ENCODE assay signal across 17 cellular contexts in the genomic region with DNA sequence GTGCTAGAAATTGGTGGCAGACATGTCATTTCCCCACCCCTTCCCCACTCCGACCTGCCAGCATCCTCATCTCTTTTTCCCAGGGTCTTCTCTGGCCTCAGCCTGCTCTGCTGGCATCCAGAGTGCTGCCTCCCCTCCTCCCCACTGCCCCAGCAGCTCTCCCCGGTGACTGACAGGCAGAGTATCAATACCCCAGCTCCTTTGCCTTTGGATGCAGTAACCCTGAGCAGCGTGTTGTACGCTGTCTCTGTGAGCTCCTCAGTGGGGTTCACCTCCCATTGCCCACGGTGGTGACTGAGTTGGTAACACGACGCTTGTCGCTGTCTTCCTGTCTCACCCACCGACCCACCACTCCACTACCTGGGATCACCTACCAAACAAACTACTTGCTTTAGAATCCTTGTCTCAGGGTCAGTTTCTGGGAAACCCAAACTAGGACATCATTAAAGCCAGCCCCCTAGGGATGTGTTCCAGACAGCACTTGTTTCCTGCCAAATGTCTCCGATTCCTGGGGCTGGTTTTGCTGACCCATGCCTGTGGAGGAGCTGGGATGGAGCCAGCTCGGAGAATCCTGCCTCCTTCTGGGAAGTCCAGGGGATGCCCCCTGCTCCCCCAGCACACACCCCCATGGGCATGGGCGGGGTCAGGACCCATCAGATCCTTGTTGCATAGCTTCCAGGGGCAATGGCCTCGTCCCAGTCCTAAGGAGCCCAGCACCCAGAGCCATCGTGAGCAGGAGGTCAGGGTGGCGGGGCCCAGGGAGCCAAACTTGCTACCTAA. TPM values are rescaled to one million over a fixed set of nuclear protein-coding genes. Genes with fewer than 3 reads are reported as not detected.
DNase-seq lines count a peak whose midpoint lies in the region; ATAC-seq and TF ChIP-seq lines count a peak whose summit lies in the region.
"Had no signal": no experiment of that assay in that cellular context is flagged by ENCODE, and none has a peak within 500 bp of the region (broad histone marks: within the 10 kb centered on the region; RNA-seq: fewer than 3 reads in every experiment).

No MANE protein-coding gene starts in this region.

- peak overlapping the region; percentile 41 for H3K27ac Mint-ChIP-seq in activated CD4-positive, alpha-beta T cell treated with anti-CD3 and anti-CD28 coated beads, Interleukin-2, amount 10 ng/mL, durations not matched to agents 7 days and 5 days
- peak overlapping the region in 7 of 9 donors; percentile 7 to 78 (median 56) for H3K27ac Mint-ChIP-seq in naive thymus-derived CD4-positive, alpha-beta T cell

- H3K4me3 Mint-ChIP-seq in activated CD4-positive, alpha-beta T cell treated with anti-CD3 and anti-CD28 coated beads, Interleukin-2, amount 10 ng/mL, durations not matched to agents 7 days and 5 days, result no peak overlapping the region
- no peak overlapping the region for H3K4me3 Mint-ChIP-seq in naive thymus-derived CD4-positive, alpha-beta T cell

- in situ Hi-C loops in gastrocnemius medialis (cut with MboI; ENCODE audit: low sequenced_read_pairs in 4 of 4), result loop anchor here in 1 of 4 donors (5.0 kb wide), 1 partner anchor 33 kb away; no protein-coding TSS in a partner anchor

- CTCF ChIA-PET in activated CD4-positive, alpha-beta T cell treated with anti-CD3 and anti-CD28 coated beads, Interleukin-2, amount 10 ng/mL, durations not matched to agents 7 days and 5 days (lab: Charles Lee), result interaction anchor here (0.7 to 1.3 kb wide), 2 partner anchors 9 to 35 kb away, joined by 3 to 4 read pairs; no protein-coding TSS in a partner anchor
- CTCF ChIA-PET in naive thymus-derived CD4-positive, alpha-beta T cell (lab: Charles Lee), result interaction anchor here (0.6 kb wide), 1 partner anchor 53 kb away, joined by 3 read pairs; no protein-coding TSS in a partner anchor

- H3K36me3 ChIP-seq in naive thymus-derived CD4-positive, alpha-beta T cell (ENCODE audit: control insufficient read depth in 2 of 3, insufficient read depth in 3 of 3, low read length in 3 of 3), result no peaks in the 10 kb centered on the region
- no peaks in the 10 kb centered on the region for H3K36me3 ChIP-seq in gastrocnemius medialis
- H3K36me3 ChIP-seq: MG63 had no signal

- H3K27me3 Mint-ChIP-seq in activated CD4-positive, alpha-beta T cell treated with anti-CD3 and anti-CD28 coated beads, Interleukin-2, amount 10 ng/mL, durations not matched to agents 7 days and 5 days, result no peaks in the 10 kb centered on the region
- H3K27me3 Mint-ChIP-seq in naive thymus-derived CD4-positive, alpha-beta T cell, result peaks cover 0 to under 1% (median 0%) of the 10 kb centered on the region in 5 donors

- H3K9me3 ChIP-seq in naive thymus-derived CD4-positive, alpha-beta T cell (ENCODE audit: control insufficient read depth in 2 of 3, low read length in 3 of 3), result no peaks in the 10 kb centered on the region
- no peaks in the 10 kb centered on the region for H3K9me3 ChIP-seq in gastrocnemius medialis
- H3K9me3 ChIP-seq: MG63 had no signal

- H3K4me1 ChIP-seq in naive thymus-derived CD4-positive, alpha-beta T cell (ENCODE audit: control insufficient read depth in 2 of 2, insufficient read depth in 2 of 2, low read length in 2 of 2), result peaks cover 14 to 16% of the 10 kb centered on the region in 2 donors
- peaks cover 25 to 27% of the 10 kb centered on the region in 2 donors for H3K4me1 ChIP-seq in gastrocnemius medialis

- no peaks in the 10 kb centered on the region for H3K36me3 Mint-ChIP-seq in activated CD4-positive, alpha-beta T cell treated with anti-CD3 and anti-CD28 coated beads, Interleukin-2, amount 10 ng/mL, durations not matched to agents 7 days and 5 days (ENCODE audit: low read depth)
- no peaks in the 10 kb centered on the region for H3K36me3 Mint-ChIP-seq in naive thymus-derived CD4-positive, alpha-beta T cell

- TF ChIP-seq POLR2A in gastrocnemius medialis (IDR thresholded peaks at IDR 0.05), result no peak

- H3K27me3 ChIP-seq in naive thymus-derived CD4-positive, alpha-beta T cell (ENCODE audit: control insufficient read depth in 2 of 2, insufficient read depth in 2 of 2, low read length in 2 of 2), result no peaks in the 10 kb centered on the region
- no peaks in the 10 kb centered on the region for H3K27me3 ChIP-seq in gastrocnemius medialis

- no peak for TF ChIP-seq CTCF in gastrocnemius medialis (IDR thresholded peaks at IDR 0.05 in 4 of 5, conservative IDR thresholded peaks at IDR 0.05 in 1 of 5)

- no peak for DNase-seq in activated CD4-positive, alpha-beta T cell treated with anti-CD3 and anti-CD28 coated beads, Interleukin-2, amount 10 ng/mL, durations not matched to agents 7 days and 5 days
- no peak for DNase-seq in activated CD4-positive, alpha-beta T cell treated with anti-CD3 and anti-CD28 coated beads, Interleukin-2, amount 50 U/mL, for 4 hours
- DNase-seq in naive thymus-derived CD4-positive, alpha-beta T cell, result no peak
- no peak for DNase-seq in gastrocnemius medialis
- DNase-seq in stimulated activated CD4-positive, alpha-beta T cell treated with anti-CD3 and anti-CD28 coated beads, Interleukin-12 subunit alpha, Interleukin-12 subunit beta, amount 100 ng/mL, for 4 hours, result no peak
- DNase-seq in NCI-H446 (lab: John Stamatoyannopoulos, UW), result no peak
- DNase-seq in NCI-H1092 (lab: John Stamatoyannopoulos, UW), result no peak
- DNase-seq: MG63, NCI-H1417, NCI-H1930, NCI-H2171, NCI-H82, SHP77 had no signal

- intact Hi-C loops in naive thymus-derived CD4-positive, alpha-beta T cell (cut with micrococcal nuclease), result no loop called here
- intact Hi-C loops in gastrocnemius medialis (cut with DNase I; ENCODE audit: low total_unique reads), result no loop called here

- no peak overlapping the region for H3K27ac ChIP-seq in naive thymus-derived CD4-positive, alpha-beta T cell (ENCODE audit: low read depth, low read length)
- peak overlapping the region; percentile 41 to 75 (median 67) for H3K27ac ChIP-seq in gastrocnemius medialis
- H3K27ac ChIP-seq: 22Rv1, C4-2B had no signal

- no peaks in the 10 kb centered on the region for H3K9me3 Mint-ChIP-seq in activated CD4-positive, alpha-beta T cell treated with anti-CD3 and anti-CD28 coated beads, Interleukin-2, amount 10 ng/mL, durations not matched to agents 7 days and 5 days
- H3K9me3 Mint-ChIP-seq in naive thymus-derived CD4-positive, alpha-beta T cell, result peaks cover 0 to 3% (median 0%) of the 10 kb centered on the region in 11 donors

- POLR2A ChIA-PET in activated CD4-positive, alpha-beta T cell treated with anti-CD3 and anti-CD28 coated beads, Interleukin-2, amount 10 ng/mL, durations not matched to agents 7 days and 5 days (lab: Charles Lee), result no interaction called here
- POLR2A ChIA-PET in naive thymus-derived CD4-positive, alpha-beta T cell (lab: Charles Lee), result interaction anchor here (1.5 to 11.9 kb wide), 2 partner anchors 9 to 30 kb away, joined by 4 to 174 read pairs; partner anchors contain the start of gene SBK1

- ATAC-seq in SK-N-SH treated with all-trans-retinoic acid at 6 μM for 48 hours, result peak; percentile 44; the same call in 2 of the 3 replicates
- no peak for ATAC-seq in naive thymus-derived CD4-positive, alpha-beta T cell
- peak in 1 of 2 donors; percentile 35 for ATAC-seq in gastrocnemius medialis
- ATAC-seq: GM12878 had no signal

- H3K4me1 Mint-ChIP-seq in activated CD4-positive, alpha-beta T cell treated with anti-CD3 and anti-CD28 coated beads, Interleukin-2, amount 10 ng/mL, durations not matched to agents 7 days and 5 days, result peaks cover 28% of the 10 kb centered on the region
- H3K4me1 Mint-ChIP-seq in naive thymus-derived CD4-positive, alpha-beta T cell, result peaks cover 14 to 25% (median 22%) of the 10 kb centered on the region in 7 donors

- no peak overlapping the region for H3K4me3 ChIP-seq in naive thymus-derived CD4-positive, alpha-beta T cell (ENCODE audit: low read length)
- no peak overlapping the region for H3K4me3 ChIP-seq in gastrocnemius medialis
- H3K4me3 ChIP-seq: GM12878, MG63 had no signal

TF ChIP-seq in SK-N-SH treated with all-trans-retinoic acid at 6 μM for 48 hours, 23 proteins besides CTCF, POLR2A, EP300 and RAD21 (continues in another document):
- TF ChIP-seq ZC3H10 (CRISPR knock-in tag; IDR thresholded peaks at IDR 0.05) (no peak), TCF4 (CRISPR knock-in tag; IDR thresholded peaks at IDR 0.05; ENCODE audit: borderline replicate concordance) (no peak), GLIS3 (CRISPR knock-in tag; IDR thresholded peaks at IDR 0.05) (no peak)
- TF ChIP-seq, protein P1, sequence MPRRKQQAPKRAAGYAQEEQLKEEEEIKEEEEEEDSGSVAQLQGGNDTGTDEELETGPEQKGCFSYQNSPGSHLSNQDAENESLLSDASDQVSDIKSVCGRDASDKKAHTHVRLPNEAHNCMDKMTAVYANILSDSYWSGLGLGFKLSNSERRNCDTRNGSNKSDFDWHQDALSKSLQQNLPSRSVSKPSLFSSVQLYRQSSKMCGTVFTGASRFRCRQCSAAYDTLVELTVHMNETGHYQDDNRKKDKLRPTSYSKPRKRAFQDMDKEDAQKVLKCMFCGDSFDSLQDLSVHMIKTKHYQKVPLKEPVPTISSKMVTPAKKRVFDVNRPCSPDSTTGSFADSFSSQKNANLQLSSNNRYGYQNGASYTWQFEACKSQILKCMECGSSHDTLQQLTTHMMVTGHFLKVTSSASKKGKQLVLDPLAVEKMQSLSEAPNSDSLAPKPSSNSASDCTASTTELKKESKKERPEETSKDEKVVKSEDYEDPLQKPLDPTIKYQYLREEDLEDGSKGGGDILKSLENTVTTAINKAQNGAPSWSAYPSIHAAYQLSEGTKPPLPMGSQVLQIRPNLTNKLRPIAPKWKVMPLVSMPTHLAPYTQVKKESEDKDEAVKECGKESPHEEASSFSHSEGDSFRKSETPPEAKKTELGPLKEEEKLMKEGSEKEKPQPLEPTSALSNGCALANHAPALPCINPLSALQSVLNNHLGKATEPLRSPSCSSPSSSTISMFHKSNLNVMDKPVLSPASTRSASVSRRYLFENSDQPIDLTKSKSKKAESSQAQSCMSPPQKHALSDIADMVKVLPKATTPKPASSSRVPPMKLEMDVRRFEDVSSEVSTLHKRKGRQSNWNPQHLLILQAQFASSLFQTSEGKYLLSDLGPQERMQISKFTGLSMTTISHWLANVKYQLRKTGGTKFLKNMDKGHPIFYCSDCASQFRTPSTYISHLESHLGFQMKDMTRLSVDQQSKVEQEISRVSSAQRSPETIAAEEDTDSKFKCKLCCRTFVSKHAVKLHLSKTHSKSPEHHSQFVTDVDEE (CRISPR knock-in tag; IDR thresholded peaks at IDR 0.05), result no peak

RNA-seq across cellular contexts. Expression of gene SBK1, which starts 8.3 kb away (rescaled TPM):
- total RNA-seq in activated CD4-positive, alpha-beta T cell treated with anti-CD3 and anti-CD28 coated beads, Interleukin-2, amount 10 ng/mL, durations not matched to agents 7 days and 5 days, result 10 to 100 TPM; 17.9 to 19.4 TPM
- total RNA-seq in naive thymus-derived CD4-positive, alpha-beta T cell, result 10 to 100 TPM in 4 of 5 experiments, 1 to 10 TPM in 1; 6.0 to 19.9 (median 17.9) TPM
- polyA plus RNA-seq in naive thymus-derived CD4-positive, alpha-beta T cell, result 10 to 100 TPM in 1 of 2 donors, 1 to 10 TPM in 1; 4.2 to 10.0 TPM
- 1 to 10 TPM; 1.8 to 6.4 (median 4.5) TPM for total RNA-seq in gastrocnemius medialis
